In genomic region chr3:121834079-121834730, GRCh38 we compare ENCODE assay signal across 8 cellular contexts. TPM values are rescaled to one million over a fixed set of nuclear protein-coding genes. Genes with fewer than 3 reads are reported as not detected.
A peak's percentile ranks its signal among the peaks of the same experiment; 100 is the strongest.
DNase-seq lines count a peak whose midpoint lies in the region; ATAC-seq and TF ChIP-seq lines count a peak whose summit lies in the region.

No MANE protein-coding gene starts in this region.

- peak overlapping the region; percentile 32 for H3K18ac ChIP-seq in H9 (ENCODE audit: insufficient read length, low read depth, low read length)

- no peak overlapping the region for H2BK5ac ChIP-seq in H9 (ENCODE audit: insufficient read length, low read length)

- TF ChIP-seq CTCF in C4-2B (conservative IDR thresholded peaks at IDR 0.05) (no peak), H9 (conservative IDR thresholded peaks at IDR 0.05) (no peak), fibroblast of pulmonary artery (IDR thresholded peaks at IDR 0.05; ENCODE audit: low read length, missing control alignments) (no peak)

- H3K4me3 ChIP-seq in fibroblast of pulmonary artery (replicated peaks; ENCODE audit: low read depth, low read length), result peak overlapping the region; percentile 65
- H3K4me3 ChIP-seq in neuron (ENCODE audit: low read length), result peak overlapping the region; percentile 93

- peaks cover 22 to 23% of the 10 kb centered on the region in 2 experiments for H3K4me1 Mint-ChIP-seq in H9
- H3K4me1 Mint-ChIP-seq in T-helper 1 cell treated with Interleukin-12 subunit alpha and Interleukin-12 subunit beta and Interleukin-4 antibody, amounts not matched to agents 30 μg/mL and 1 μg/mL, for 36 hours (ENCODE audit: low read depth), result peaks cover 56% of the 10 kb centered on the region

- H3K23ac ChIP-seq in H9 (ENCODE audit: insufficient read length, low read depth, low read length), result no peak overlapping the region

- peaks cover 2 to 23% (median 12%) of the 10 kb centered on the region in 3 experiments; a peak in 6 of 7 replicates for H3K36me3 Mint-ChIP-seq in H9 (ENCODE audit: insufficient read depth in 1 of 3, low read depth in 3 of 3)
- H3K36me3 Mint-ChIP-seq in T-helper 1 cell treated with Interleukin-12 subunit alpha and Interleukin-12 subunit beta and Interleukin-4 antibody, amounts not matched to agents 30 μg/mL and 1 μg/mL, for 36 hours (ENCODE audit: low read depth), result peaks cover 18% of the 10 kb centered on the region

- peak overlapping the region; percentile 67; the same call in 1 of the 2 replicates for H3K14ac ChIP-seq in H9 (ENCODE audit: insufficient read depth, low read length)

- H2BK20ac ChIP-seq in H9 (ENCODE audit: low read depth, low read length, poor library complexity, severe bottlenecking), result no peak overlapping the region

- no peak overlapping the region for H2BK120ac ChIP-seq in H9 (ENCODE audit: low read depth, low read length, poor library complexity, severe bottlenecking)

- H3K36me3 ChIP-seq in neuron (ENCODE audit: insufficient read depth, low read length), result peaks cover 31% of the 10 kb centered on the region

- H2BK15ac ChIP-seq in H9 (ENCODE audit: low read depth, low read length), result no peak overlapping the region

- no peak overlapping the region for H2AK5ac ChIP-seq in H9 (ENCODE audit: insufficient read length, low read length)

- peaks cover 3% of the 10 kb centered on the region; the same call in 1 of the 2 replicates for H3K79me2 ChIP-seq in H9 (ENCODE audit: insufficient read depth, low read length)

- H3K27ac ChIP-seq in C4-2B (peak overlapping the region; percentile 75), H9 (ENCODE audit: insufficient read length, low read depth, low read length) (no peak overlapping the region)

- H2AFZ ChIP-seq in H9 (ENCODE audit: low read length) (peak overlapping the region; percentile 42), neuron (ENCODE audit: low read depth, low read length) (peak overlapping the region; percentile 86)

- no peak overlapping the region for H4K91ac ChIP-seq in H9 (ENCODE audit: insufficient read length, low read depth, low read length)

- H3K27me3 ChIP-seq in H9 (ENCODE audit: insufficient read depth, low read length), result no peaks in the 10 kb centered on the region
- H3K27me3 ChIP-seq in neuron (ENCODE audit: insufficient read depth, low read length), result no peaks in the 10 kb centered on the region

- ATAC-seq in HG02870 (IDR thresholded peaks at IDR 0.05; ENCODE audit: unreplicated experiment), result no peak

- H3K4ac ChIP-seq in H9 (ENCODE audit: low read depth, low read length), result no peak overlapping the region

- no CpG with 5 or more reads among the region's 18 CpGs for WGBS in H9 (ENCODE audit: extremely low coverage, insufficient read length, low lambda C conversion rate)

- H3K4me3 Mint-ChIP-seq in H9, result peak overlapping the region; percentile 95
- peak overlapping the region; percentile 96 for H3K4me3 Mint-ChIP-seq in T-helper 1 cell treated with Interleukin-12 subunit alpha and Interleukin-12 subunit beta and Interleukin-4 antibody, amounts not matched to agents 30 μg/mL and 1 μg/mL, for 36 hours

- H3K4me1 ChIP-seq in H9 (ENCODE audit: insufficient read depth, low read length) (peaks cover 2% of the 10 kb centered on the region; the same call in 1 of the 2 replicates), neuron (ENCODE audit: insufficient read depth, low read length) (peaks cover 18% of the 10 kb centered on the region)

- H3K23me2 ChIP-seq in H9 (ENCODE audit: insufficient read length, low read depth, low read length, poor library complexity, severe bottlenecking), result peaks cover 6% of the 10 kb centered on the region

- H3T11ph ChIP-seq in H9 (ENCODE audit: low read length), result no peak overlapping the region

- peaks cover 6% of the 10 kb centered on the region for H3K79me1 ChIP-seq in H9 (ENCODE audit: insufficient read depth, low read depth, low read length, poor library complexity, severe bottlenecking)

- H4K8ac ChIP-seq in H9 (replicated peaks; ENCODE audit: insufficient read length, low read depth, low read length), result no peak overlapping the region

- no peaks in the 10 kb centered on the region for H3K9me3 Mint-ChIP-seq in H9
- H3K9me3 Mint-ChIP-seq in T-helper 1 cell treated with Interleukin-12 subunit alpha and Interleukin-12 subunit beta and Interleukin-4 antibody, amounts not matched to agents 30 μg/mL and 1 μg/mL, for 36 hours, result no peaks in the 10 kb centered on the region

- no peaks in the 10 kb centered on the region for H3K9me3 ChIP-seq in H9 (ENCODE audit: control insufficient read depth, low read depth, low read length)
- H3K9me3 ChIP-seq in neuron (ENCODE audit: low read length), result no peaks in the 10 kb centered on the region

- H3K27me3 Mint-ChIP-seq in H9 (ENCODE audit: low read depth), result peaks cover 14% of the 10 kb centered on the region
- H3K27me3 Mint-ChIP-seq in T-helper 1 cell treated with Interleukin-12 subunit alpha and Interleukin-12 subunit beta and Interleukin-4 antibody, amounts not matched to agents 30 μg/mL and 1 μg/mL, for 36 hours (ENCODE audit: low read depth), result no peaks in the 10 kb centered on the region

- H4K5ac ChIP-seq in H9 (ENCODE audit: insufficient read length, low read depth, low read length), result no peak overlapping the region

- H3K9ac ChIP-seq in H9 (ENCODE audit: extremely low read depth, insufficient read length, low read length), result peak overlapping the region; percentile 92

- H3K4me2 ChIP-seq in H9 (ENCODE audit: insufficient read depth, insufficient read length, low read length), result peak overlapping the region; percentile 91

- H3K56ac ChIP-seq in H9 (ENCODE audit: insufficient read length, low read depth, low read length), result no peak overlapping the region

- no peak overlapping the region for H2BK12ac ChIP-seq in H9 (ENCODE audit: insufficient read length, low read depth, low read length)

- H3K27ac Mint-ChIP-seq in H9, result peak overlapping the region; percentile 42 to 96 (median 68); a peak in 5 of 7 replicates
- H3K27ac Mint-ChIP-seq in T-helper 1 cell treated with Interleukin-12 subunit alpha and Interleukin-12 subunit beta and Interleukin-4 antibody, amounts not matched to agents 30 μg/mL and 1 μg/mL, for 36 hours, result peak overlapping the region; percentile 96

- H4K20me1 ChIP-seq in H9 (ENCODE audit: control insufficient read depth, insufficient read depth, insufficient read length), result no peaks in the 10 kb centered on the region

- no peak for DNase-seq in H9
- DNase-seq in fibroblast of pulmonary artery (ENCODE audit: low read depth), result peak; percentile 10
- no peak for DNase-seq in NCI-H226
- DNase-seq in DMS79 treated with DMSO at 0.1 percent for 48 hours (lab: John Stamatoyannopoulos, UW), result no peak

RNA-seq across cellular contexts. Expression of gene IQCB1, which starts 0.7 kb away (rescaled TPM):
- 34.6 and 35.8 TPM in 2 replicates for total RNA-seq in H9 (2021)

RNA-seq across cellular contexts. Expression of gene EAF2, which starts 0.8 kb away (rescaled TPM):
- total RNA-seq in H9 (2021), result 4.3 and 4.4 TPM in 2 replicates

RNA-seq across cellular contexts. Expression of gene SLC15A2, which starts 60.0 kb away (rescaled TPM):
- 2.3 and 2.4 TPM in 2 replicates for total RNA-seq in H9 (2021)
